In genomic region chr22:33562484-33562883, GRCh38 we compare ENCODE assay signal across 24 cellular contexts.
DNase-seq lines count a peak whose midpoint lies in the region; ATAC-seq, FAIRE-seq and TF ChIP-seq lines count a peak whose summit lies in the region.
"Had no signal": no experiment of that assay in that cellular context is flagged by ENCODE, and none has a peak within 500 bp of the region (broad histone marks: within the 10 kb centered on the region; RNA-seq: fewer than 3 reads in every experiment).

No MANE protein-coding gene starts in this region.

- H3K9me3 ChIP-seq in heart right ventricle (no peaks in the 10 kb centered on the region), right atrium auricular region (no peaks in the 10 kb centered on the region), gastrocnemius medialis (no peaks in the 10 kb centered on the region), breast epithelium (no peaks in the 10 kb centered on the region)

- H3K4me1 ChIP-seq in heart right ventricle: peaks cover 0 to 50% (median 23%) of the 10 kb centered on the region in 9 donors
- H3K4me1 ChIP-seq in right atrium auricular region: no peaks in the 10 kb centered on the region
- no peaks in the 10 kb centered on the region for H3K4me1 ChIP-seq in gastrocnemius medialis
- H3K4me1 ChIP-seq in breast epithelium: no peaks in the 10 kb centered on the region

- H3K27ac Mint-ChIP-seq in progenitor cell of endocrine pancreas: peak overlapping the region; percentile 38
- H3K27ac Mint-ChIP-seq: CD4-positive, CD25-positive, alpha-beta regulatory T cell had no signal

- DNase-seq in heart right ventricle (no peak), right atrium auricular region (ENCODE audit: low spot score) (no peak), GM19239 (ENCODE audit: insufficient read length, low spot score) (no peak), NCI-H2227 (lab: John Stamatoyannopoulos, UW; ENCODE audit: unreplicated experiment) (peak; percentile 63), progenitor cell of endocrine pancreas (ENCODE audit: low spot score, unreplicated experiment) (no peak), gastrocnemius medialis (no peak), breast epithelium (ENCODE audit: low spot score in 2 of 2) (no peak)
- DNase-seq: CD4-positive, CD25-positive, alpha-beta regulatory T cell; DMS153; DND-41; HCEC 1CT; Kasumi-1; NCI-H1092 treated with DMSO at 0.1 percent for 48 hours; NCI-H1436; NCI-H2029; NCI-H446; NCI-H526 treated with DMSO at 0.1 percent for 48 hours; SIG-M5 had no signal

- no peak overlapping the region for H3K4me3 Mint-ChIP-seq in progenitor cell of endocrine pancreas (ENCODE audit: low read depth)
- H3K4me3 Mint-ChIP-seq: CD4-positive, CD25-positive, alpha-beta regulatory T cell had no signal

- peak; percentile 23 for FAIRE-seq in GM19239 (lab: Jason Lieb, UNC)
- FAIRE-seq: GM12892, H1, HepG2 had no signal

- no peak overlapping the region for H3K4me3 ChIP-seq in heart right ventricle
- no peak overlapping the region for H3K4me3 ChIP-seq in right atrium auricular region
- no peak overlapping the region for H3K4me3 ChIP-seq in gastrocnemius medialis
- H3K4me3 ChIP-seq in breast epithelium: no peak overlapping the region
- H3K4me3 ChIP-seq: SK-N-MC had no signal

- TF ChIP-seq CTCF in heart right ventricle (IDR thresholded peaks at IDR 0.05) (no peak), right atrium auricular region (IDR thresholded peaks at IDR 0.05) (no peak), progenitor cell of endocrine pancreas (IDR thresholded peaks at IDR 0.05; ENCODE audit: unreplicated experiment) (no peak), gastrocnemius medialis (IDR thresholded peaks at IDR 0.05 in 4 of 5, conservative IDR thresholded peaks at IDR 0.05 in 1 of 5) (no peak), breast epithelium (IDR thresholded peaks at IDR 0.05) (no peak)

- peaks cover 37% of the 10 kb centered on the region for H3K4me1 Mint-ChIP-seq in progenitor cell of endocrine pancreas (ENCODE audit: low read depth)
- H3K4me1 Mint-ChIP-seq: CD4-positive, CD25-positive, alpha-beta regulatory T cell had no signal

- no peaks in the 10 kb centered on the region for H3K27me3 Mint-ChIP-seq in progenitor cell of endocrine pancreas

- H3K36me3 ChIP-seq in heart right ventricle (no peaks in the 10 kb centered on the region), right atrium auricular region (no peaks in the 10 kb centered on the region), gastrocnemius medialis (no peaks in the 10 kb centered on the region), breast epithelium (no peaks in the 10 kb centered on the region)

- in situ Hi-C loops in gastrocnemius medialis (cut with MboI; ENCODE audit: low sequenced_read_pairs in 4 of 4): no loop called here

- H3K36me3 Mint-ChIP-seq in progenitor cell of endocrine pancreas (ENCODE audit: insufficient read depth): peaks cover 44% of the 10 kb centered on the region
- H3K36me3 Mint-ChIP-seq: CD4-positive, CD25-positive, alpha-beta regulatory T cell had no signal

- peak in 6 of 8 donors; percentile 22 to 72 (median 63) for ATAC-seq in heart right ventricle
- ATAC-seq in gastrocnemius medialis: no peak
- ATAC-seq: Panc1 had no signal

- H3K27ac ChIP-seq in heart right ventricle: peak overlapping the region in 6 of 10 donors; percentile 44 to 82 (median 66)
- H3K27ac ChIP-seq in right atrium auricular region: no peak overlapping the region
- H3K27ac ChIP-seq in gastrocnemius medialis: no peak overlapping the region
- H3K27ac ChIP-seq in breast epithelium: no peak overlapping the region
- H3K27ac ChIP-seq: RWPE1, SK-N-MC had no signal

- TF ChIP-seq POLR2A in gastrocnemius medialis (IDR thresholded peaks at IDR 0.05): no peak
- no peak for TF ChIP-seq POLR2A in breast epithelium (IDR thresholded peaks at IDR 0.05)

- H3K27me3 ChIP-seq in heart right ventricle (no peaks in the 10 kb centered on the region), right atrium auricular region (no peaks in the 10 kb centered on the region), gastrocnemius medialis (no peaks in the 10 kb centered on the region), breast epithelium (no peaks in the 10 kb centered on the region)

- H3K9me3 Mint-ChIP-seq in progenitor cell of endocrine pancreas (ENCODE audit: low read depth): peaks cover 6% of the 10 kb centered on the region

- WGBS in heart right ventricle, 2 donors: 68 to 77% methylated on average over 6 of the region's 6 CpGs

- intact Hi-C loops in heart right ventricle (cut with DNase I): no loop called here
- intact Hi-C loops in gastrocnemius medialis (cut with DNase I; ENCODE audit: low total_unique reads): no loop called here
- intact Hi-C loops in breast epithelium (cut with DNase I; ENCODE audit: low total_unique reads): no loop called here

Comparison
In these comparisons a context has a peak if more than half of its experiments do, and no peak if none do; other contexts are left out.
1. H3K27ac ChIP-seq: peak in heart right ventricle (6 of 10); none in right atrium auricular region (0 of 2), gastrocnemius medialis (0 of 4) and breast epithelium (0 of 2).
2. ATAC-seq: peak in heart right ventricle (6 of 8); none in gastrocnemius medialis (0 of 2).